ENCODE assay signal across 20 cellular contexts in the genomic region with DNA sequence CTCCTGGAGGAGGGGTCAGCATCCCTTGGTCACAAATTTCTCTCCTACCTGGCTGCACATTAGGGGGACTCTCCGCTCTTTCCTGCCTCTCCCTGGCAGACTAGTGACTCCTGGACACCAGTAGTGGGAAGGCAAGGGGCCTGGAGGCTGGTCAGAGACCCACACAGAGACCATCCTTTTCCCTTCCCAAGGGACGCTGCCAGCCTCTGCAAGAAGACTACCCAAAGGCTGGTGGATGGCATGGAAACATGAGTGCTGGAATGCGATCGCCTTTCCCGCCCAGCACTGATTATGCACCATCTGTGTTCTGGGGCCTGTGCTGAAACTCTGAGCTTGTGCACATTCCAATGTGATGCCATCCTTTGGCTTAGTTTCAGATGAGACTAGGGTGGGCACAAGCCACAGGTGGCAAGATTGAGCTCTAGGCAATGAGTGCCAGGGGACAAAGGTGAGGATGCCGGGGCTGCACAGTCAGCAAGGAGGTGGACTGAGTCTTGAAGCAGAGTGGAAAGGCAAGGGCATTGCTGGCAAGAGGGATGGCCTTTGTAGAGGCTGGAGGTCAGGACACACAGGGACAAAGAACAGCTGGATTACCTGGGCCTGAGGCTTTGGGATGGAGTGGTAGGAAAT. TPM values are rescaled to one million over a fixed set of nuclear protein-coding genes. Genes with fewer than 3 reads are reported as not detected.
DNase-seq lines count a peak whose midpoint lies in the region; ATAC-seq, FAIRE-seq and TF ChIP-seq lines count a peak whose summit lies in the region.
"Had no signal": no experiment of that assay in that cellular context is flagged by ENCODE, and none has a peak within 500 bp of the region (broad histone marks: within the 10 kb centered on the region; RNA-seq: fewer than 3 reads in every experiment).

No MANE protein-coding gene starts in this region.

- no TSS peak for BruUV-seq in K562 (replicated peaks; lab: Mats Ljungman, UMichigan)

- TF ChIP-seq RAD21 in K562 (CRISPR knock-in tag; conservative IDR thresholded peaks at IDR 0.05 in 1 of 2, IDR thresholded peaks at IDR 0.05 in 1 of 2) = no peak

- CTCF ChIA-PET in K562 (lab: Yijun Ruan, JAX; ENCODE audit: low intra/inter-chr PET ratio) = interaction anchor here (0.6 to 7.1 kb wide), 10 partner anchors 9 to 283 kb away, joined by 3 to 202 read pairs (median 5); a partner anchor contains a TSS

- no peaks in the 10 kb centered on the region for H3K79me2 ChIP-seq in K562 (ENCODE audit: control insufficient read depth, insufficient read depth, low read length)

- H2AFZ ChIP-seq in K562 (ENCODE audit: low read depth, low read length) = no peak overlapping the region

- H3K9me3 ChIP-seq in K562 (replicated peaks; ENCODE audit: control insufficient read depth, insufficient read depth, low read depth, low read length) (no peaks in the 10 kb centered on the region; the same call in none of the 2 replicates), tibial artery (no peaks in the 10 kb centered on the region)
- H3K9me3 ChIP-seq: psoas muscle had no signal

- intact Hi-C loops in Right ventricle myocardium inferior (cut with DNase I) (no loop called here), Right ventricle myocardium superior (cut with DNase I) (loop anchor here (2.0 kb wide), 1 partner anchor 208 kb away; a partner anchor contains a TSS), K562 (cut with micrococcal nuclease) (loop anchor here (1.0 to 5.0 kb wide), 3 partner anchors 235 to 684 kb away; a partner anchor contains a TSS), tibial artery (cut with DNase I; ENCODE audit: low total_unique reads) (no loop called here)

- no peaks in the 10 kb centered on the region for H4K20me1 ChIP-seq in K562 (replicated peaks; ENCODE audit: control insufficient read depth, insufficient read depth, low read length)

- H3K4me1 ChIP-seq in K562 (replicated peaks in 1 of 2; ENCODE audit: control insufficient read depth in 2 of 2, insufficient read depth in 2 of 2, low read length in 2 of 2) = peaks cover 9 to 11% of the 10 kb centered on the region in 2 experiments; a peak in 3 of 5 replicates
- peaks cover 0 to 7% (median 2%) of the 10 kb centered on the region in 4 donors for H3K4me1 ChIP-seq in tibial artery
- H3K4me1 ChIP-seq: psoas muscle had no signal

- 12% methylated on average over 6 of the region's 6 CpGs for WGBS in K562 (ENCODE audit: insufficient coverage, low coverage, missing lambda C conversion rate)

- no peak for FAIRE-seq in K562 (lab: Jason Lieb, UNC)
- FAIRE-seq: astrocyte had no signal

- H3K9ac ChIP-seq in K562 (ENCODE audit: insufficient read depth in 1 of 2, low read depth in 2 of 2, low read length in 2 of 2) = no peak overlapping the region

- TF ChIP-seq CTCF in K562 (IDR thresholded peaks at IDR 0.05 in 2 of 3, conservative IDR thresholded peaks at IDR 0.05 in 1 of 3; ENCODE audit: insufficient read depth in 2 of 3, low read depth in 1 of 3, low read length in 3 of 3) (no peak), tibial artery (IDR thresholded peaks at IDR 0.05) (no peak)

- H3K27ac Mint-ChIP-seq in memory B cell = peak overlapping the region; percentile 3
- H3K27ac Mint-ChIP-seq: activated naive CD4-positive, alpha-beta T cell treated with anti-CD3 and anti-CD28 coated beads, Interleukin-2, amount 10 ng/mL, durations not matched to agents 7 days and 5 days had no signal

- DNase-seq in Right ventricle myocardium inferior (ENCODE audit: missing footprints) = peak; percentile 27
- no peak for DNase-seq in Right ventricle myocardium superior
- DNase-seq in K562 (ENCODE audit: extremely low read depth in 1 of 4, low spot score in 3 of 4) = no peak
- no peak for DNase-seq in memory B cell (ENCODE audit: low spot score in 2 of 2)
- DNase-seq in tibial artery = peak; percentile 18 to 62
- DNase-seq in NCI-H1930 (lab: John Stamatoyannopoulos, UW) = no peak
- DNase-seq in activated gamma-delta T cell (lab: John Stamatoyannopoulos, UW) = no peak
- DNase-seq: GF-D8 had no signal

- ATAC-seq in Right ventricle myocardium inferior (no peak), Right ventricle myocardium superior (ENCODE audit: poor library complexity) (no peak), K562 (no peak), memory B cell (ENCODE audit: low read depth) (no peak), GM18861 (IDR thresholded peaks at IDR 0.05; ENCODE audit: unreplicated experiment) (no peak)

- peaks cover 5% of the 10 kb centered on the region for H3K36me3 Mint-ChIP-seq in memory B cell
- H3K36me3 Mint-ChIP-seq: activated naive CD4-positive, alpha-beta T cell treated with anti-CD3 and anti-CD28 coated beads, Interleukin-2, amount 10 ng/mL, durations not matched to agents 7 days and 5 days had no signal

- H3K27ac ChIP-seq in K562 (ENCODE audit: extremely low read depth, low read depth, low read length) = no peak overlapping the region
- no peak overlapping the region for H3K27ac ChIP-seq in tibial artery
- H3K27ac ChIP-seq: psoas muscle had no signal

- in situ Hi-C loops in K562 (cut with MboI) = loop anchor here (5.0 kb wide), 2 partner anchors 141 to 206 kb away; a partner anchor contains a TSS

- TF ChIP-seq POLR2A in K562 (conservative IDR thresholded peaks at IDR 0.05) = no peak

- peaks cover 6% of the 10 kb centered on the region for H3K4me1 Mint-ChIP-seq in memory B cell

- H3K36me3 ChIP-seq in K562 (ENCODE audit: control insufficient read depth, insufficient read depth, low read length) = no peaks in the 10 kb centered on the region
- H3K36me3 ChIP-seq in tibial artery = no peaks in the 10 kb centered on the region
- H3K36me3 ChIP-seq: heart left ventricle had no signal

- no peaks in the 10 kb centered on the region for H3K9me1 ChIP-seq in K562 (ENCODE audit: control insufficient read depth, insufficient read depth, low read length)

- no peaks in the 10 kb centered on the region for H3K27me3 ChIP-seq in K562 (ENCODE audit: control insufficient read depth in 2 of 2, insufficient read depth in 2 of 2, low read length in 2 of 2)
- no peaks in the 10 kb centered on the region for H3K27me3 ChIP-seq in tibial artery
- H3K27me3 ChIP-seq: heart left ventricle had no signal

- POLR2A ChIA-PET in K562 (lab: Yijun Ruan, JAX) = interaction anchor here (0.6 to 10.2 kb wide), 6 partner anchors 9 to 647 kb away, joined by 3 to 99 read pairs (median 4); a partner anchor contains a TSS

- no peak for TF ChIP-seq EP300 in K562 (IDR thresholded peaks at IDR 0.05; ENCODE audit: low read length)

- H3K27me3 Mint-ChIP-seq in memory B cell = peaks cover 4% of the 10 kb centered on the region

- H3K4me3 ChIP-seq in K562 (no peak overlapping the region), tibial artery (no peak overlapping the region)
- H3K4me3 ChIP-seq: GM12878, heart left ventricle, psoas muscle had no signal

- H3K9me3 Mint-ChIP-seq in memory B cell = peaks cover 5% of the 10 kb centered on the region

- no peak overlapping the region for H3K4me2 ChIP-seq in K562 (ENCODE audit: insufficient read depth, low read length)

- H3K4me3 Mint-ChIP-seq in memory B cell = no peak overlapping the region
- H3K4me3 Mint-ChIP-seq: activated naive CD4-positive, alpha-beta T cell treated with anti-CD3 and anti-CD28 coated beads, Interleukin-2, amount 10 ng/mL, durations not matched to agents 7 days and 5 days; CD4-positive, alpha-beta memory T cell; naive thymus-derived CD4-positive, alpha-beta T cell had no signal

TF ChIP-seq in K562, 482 proteins besides CTCF, POLR2A, EP300 and RAD21 (continues in another document):
- no peak for TF ChIP-seq SRF (CRISPR knock-in tag; IDR thresholded peaks at IDR 0.05)

RNA-seq across cellular contexts. Expression of a gene that starts 12.6 kb away (rescaled TPM):
- not detected for total RNA-seq in Right ventricle myocardium inferior
- not detected for total RNA-seq in Right ventricle myocardium superior
- not detected in 2 replicates for total RNA-seq in K562 (2011; cell fraction: chromatin; rRNA removed; ENCODE audit: low replicate concordance)
- not detected in 2 replicates for total RNA-seq in K562 (2011; cell fraction: nucleolus; rRNA removed)
- not detected in 2 replicates for total RNA-seq in K562 (2011; cell fraction: nucleoplasm; rRNA removed)
- not detected in 2 replicates for total RNA-seq in K562 (2014; rRNA removed)
- total RNA-seq in K562 (2014; rRNA removed; fragmentation: Illumina TruSeq; extraction: Trizol) = 0.15 TPM in 1 of 2 replicates, not detected in the other
- not detected in 2 replicates for total RNA-seq in K562 (2015; rRNA removed; fragmentation: Illumina TruSeq; extraction: Trizol)
- 0.42 and 0.51 TPM in 2 replicates for total RNA-seq in K562 (2021)
- 0.13 and 0.14 TPM in 2 replicates for polyA plus RNA-seq in K562 (2011; rRNA removed)
- polyA plus RNA-seq in K562 (2011; cell fraction: cytosol; rRNA removed) = 0.07 and 0.16 TPM in 2 replicates
- 0.81 and 1.8 TPM in 2 replicates for polyA plus RNA-seq in K562 (2011; cell fraction: nucleus; rRNA removed)
- 0.07 and 0.14 TPM in 2 replicates for polyA plus RNA-seq in K562 (2012)
- 0.09 and 0.61 TPM in 2 replicates for polyA plus RNA-seq in K562 (2014; fragmentation: Illumina TruSeq; extraction: Trizol)
- polyA plus RNA-seq in K562 (2014; fragmentation: Nextera tagmentation; extraction: Ambion mirVana) = not detected
- polyA plus RNA-seq in K562 (2014; rRNA removed) = 0.04 TPM in 1 of 2 replicates, not detected in the other
- not detected in 2 replicates for polyA minus RNA-seq in K562 (2011; rRNA and poly(A)+ RNA removed)
- not detected in 2 replicates for polyA minus RNA-seq in K562 (2011; cell fraction: cytosol; rRNA and poly(A)+ RNA removed)
- polyA minus RNA-seq in K562 (2011; cell fraction: nucleus; rRNA and poly(A)+ RNA removed) = not detected in 2 replicates
- total RNA-seq: astrocyte; CD4-positive, alpha-beta memory T cell; cerebellum; GM12878; naive thymus-derived CD4-positive, alpha-beta T cell; RPMI7951; temporal lobe had no signal
- polyA plus RNA-seq: AG04450; CD4-positive, alpha-beta memory T cell; GM12878; naive thymus-derived CD4-positive, alpha-beta T cell had no signal

RNA-seq across cellular contexts. Expression of a gene that starts 35.5 kb away (rescaled TPM):
- 121 TPM for total RNA-seq in Right ventricle myocardium inferior
- 112 TPM for total RNA-seq in Right ventricle myocardium superior
- 1.2 and 1.8 TPM in 2 replicates for total RNA-seq in K562 (2011; cell fraction: chromatin; rRNA removed; ENCODE audit: low replicate concordance)
- 1.1 and 2.7 TPM in 2 replicates for total RNA-seq in K562 (2011; cell fraction: nucleolus; rRNA removed)
- 1.8 and 2.6 TPM in 2 replicates for total RNA-seq in K562 (2011; cell fraction: nucleoplasm; rRNA removed)
- total RNA-seq in K562 (2014; rRNA removed) = 2.3 and 4.3 TPM in 2 replicates
- total RNA-seq in K562 (2014; rRNA removed; fragmentation: Illumina TruSeq; extraction: Trizol) = 5.5 and 7.2 TPM in 2 replicates
- total RNA-seq in K562 (2015; rRNA removed; fragmentation: Illumina TruSeq; extraction: Trizol) = 4.1 and 4.5 TPM in 2 replicates
- total RNA-seq in K562 (2021) = 3.9 and 5.7 TPM in 2 replicates
- polyA plus RNA-seq in K562 (2011; rRNA removed) = 17.5 and 22.3 TPM in 2 replicates
- 10.2 and 17.2 TPM in 2 replicates for polyA plus RNA-seq in K562 (2011; cell fraction: cytosol; rRNA removed)
- 5.5 and 10.1 TPM in 2 replicates for polyA plus RNA-seq in K562 (2011; cell fraction: nucleus; rRNA removed)
- polyA plus RNA-seq in K562 (2012) = 10.9 and 11.4 TPM in 2 replicates
- 8.9 and 9.5 TPM in 2 replicates for polyA plus RNA-seq in K562 (2014; fragmentation: Illumina TruSeq; extraction: Trizol)
- polyA plus RNA-seq in K562 (2014; fragmentation: Nextera tagmentation; extraction: Ambion mirVana) = 10 to 100 TPM; 23.1 to 24.5 TPM
- polyA plus RNA-seq in K562 (2014; rRNA removed) = 8.9 and 9.4 TPM in 2 replicates
- 8.5 and 12.1 TPM in 2 replicates for polyA minus RNA-seq in K562 (2011; rRNA and poly(A)+ RNA removed)
- 2.6 and 5.3 TPM in 2 replicates for polyA minus RNA-seq in K562 (2011; cell fraction: cytosol; rRNA and poly(A)+ RNA removed)
- 1.2 and 3.3 TPM in 2 replicates for polyA minus RNA-seq in K562 (2011; cell fraction: nucleus; rRNA and poly(A)+ RNA removed)
- total RNA-seq: GM12878 had no signal
- polyA plus RNA-seq: GM12878 had no signal

Comparison
In these comparisons a context has a peak if more than half of its experiments do, and no peak if none do; other contexts are left out.
1. DNase-seq: peak in Right ventricle myocardium inferior (single experiment) and tibial artery (2 of 2); none in Right ventricle myocardium superior (single experiment), K562 (0 of 4), memory B cell (0 of 2), NCI-H1930 (0 of 2) and activated gamma-delta T cell (single experiment).
2. intact Hi-C loops: an anchor here in Right ventricle myocardium superior (2.0 kb wide) and K562 (1.0 to 5.0 kb wide); none called in Right ventricle myocardium inferior and tibial artery.
3. RNA of a gene that starts 35.5 kb away (total RNA-seq): 121 TPM in Right ventricle myocardium inferior (single experiment) and 112 TPM in Right ventricle myocardium superior (single experiment); 1.1 to 7.2 TPM in K562; every median in the first group is over 10 times any median in the second.